Comparison of ENCODE assay signal across 25 cellular contexts in genomic region chr3:161217496-161217895, GRCh38. TPM values are rescaled to one million over a fixed set of nuclear protein-coding genes. Genes with fewer than 3 reads are reported as not detected.
A peak's percentile ranks its signal among the peaks of the same experiment; 100 is the strongest.
DNase-seq lines count a peak whose midpoint lies in the region; ATAC-seq, FAIRE-seq and TF ChIP-seq lines count a peak whose summit lies in the region.
"Had no signal": no experiment of that assay in that cellular context is flagged by ENCODE, and none has a peak within 500 bp of the region (broad histone marks: within the 10 kb centered on the region; RNA-seq: fewer than 3 reads in every experiment).

No MANE protein-coding gene starts in this region.

- no peaks in the 10 kb centered on the region for H3K9me3 Mint-ChIP-seq in MCF 10A (ENCODE audit: unreplicated experiment)
- H3K9me3 Mint-ChIP-seq: stimulated activated memory B cell treated with anti-CD40 and anti-IgM and Interleukin-4, amounts not matched to agents 10 μg/mL and 1 μg/mL and 100 μg/mL, for 72 hours had no signal

- no peak overlapping the region for H3K4me2 ChIP-seq in H1 (ENCODE audit: insufficient read depth in 1 of 2, low read depth in 2 of 2, low read length in 2 of 2)
- H3K4me2 ChIP-seq in smooth muscle cell, result no peak overlapping the region

- TF ChIP-seq CTCF in MCF 10A (IDR thresholded peaks at IDR 0.05; ENCODE audit: unreplicated experiment) (no peak), breast epithelium (IDR thresholded peaks at IDR 0.05) (no peak), NB4 (IDR thresholded peaks at IDR 0.05; ENCODE audit: low read depth, low read length) (no peak), H1 (IDR thresholded peaks at IDR 0.05; ENCODE audit: control extremely low read depth in 1 of 3, insufficient read depth in 1 of 3, low read depth in 1 of 3, low read length in 3 of 3) (no peak), smooth muscle cell (IDR thresholded peaks at IDR 0.05; ENCODE audit: borderline replicate concordance, insufficient read depth, poor library complexity, severe bottlenecking) (no peak)

- H3K36me3 Mint-ChIP-seq in MCF 10A (ENCODE audit: insufficient read depth, unreplicated experiment), result peaks cover 13% of the 10 kb centered on the region
- H3K36me3 Mint-ChIP-seq: CD8-positive, alpha-beta T cell; stimulated activated memory B cell treated with anti-CD40 and anti-IgM and Interleukin-4, amounts not matched to agents 10 μg/mL and 1 μg/mL and 100 μg/mL, for 72 hours had no signal

- H2AK5ac ChIP-seq in H1 (ENCODE audit: low read depth, low read length), result no peak overlapping the region

- H2BK5ac ChIP-seq in H1 (ENCODE audit: low read depth, low read length), result no peak overlapping the region

- no peak overlapping the region for H2BK15ac ChIP-seq in H1 (ENCODE audit: low read length)

- H3K27me3 ChIP-seq in breast epithelium (no peaks in the 10 kb centered on the region), H1 (replicated peaks in 1 of 4; ENCODE audit: control insufficient read depth in 3 of 4, extremely low read depth in 1 of 4, insufficient read depth in 3 of 4, low read length in 3 of 4) (peaks cover 0 to 1% (median 0%) of the 10 kb centered on the region in 4 experiments; a peak in 1 of 7 replicates), smooth muscle cell (ENCODE audit: low read depth) (no peaks in the 10 kb centered on the region)
- H3K27me3 ChIP-seq: heart right ventricle, ovary, Peyer's patch, transverse colon had no signal

- H3K9ac ChIP-seq in H1 (replicated peaks in 1 of 4; ENCODE audit: extremely low read depth in 1 of 4, low read depth in 3 of 4, low read length in 3 of 4) (no peak overlapping the region), smooth muscle cell (ENCODE audit: low read depth) (no peak overlapping the region)

- H4K5ac ChIP-seq in H1 (ENCODE audit: insufficient read length, low read depth, low read length), result no peak overlapping the region

- H3K23me2 ChIP-seq in H1 (ENCODE audit: low read depth, low read length), result no peaks in the 10 kb centered on the region; the same call in 1 of the 2 replicates

- no peak for TF ChIP-seq RAD21 in H1 (IDR thresholded peaks at IDR 0.05 in 1 of 2, conservative IDR thresholded peaks at IDR 0.05 in 1 of 2; ENCODE audit: low read depth in 2 of 2, low read length in 2 of 2)

- ATAC-seq in HG03342 (IDR thresholded peaks at IDR 0.05; ENCODE audit: unreplicated experiment), result no peak
- ATAC-seq: CD8-positive, alpha-beta T cell; stimulated activated memory B cell treated with anti-CD40 and anti-IgM and Interleukin-4, amounts not matched to agents 10 μg/mL and 1 μg/mL and 100 μg/mL, for 72 hours had no signal

- no peak overlapping the region for H2BK20ac ChIP-seq in H1 (ENCODE audit: low read length)

- no peak overlapping the region for H3K14ac ChIP-seq in H1 (ENCODE audit: insufficient read length)

- H3K79me1 ChIP-seq in H1 (ENCODE audit: low read depth, low read length), result no peaks in the 10 kb centered on the region

- H4K91ac ChIP-seq in H1 (replicated peaks; ENCODE audit: insufficient read length, low read length), result no peak overlapping the region

- CTCF ChIA-PET in MCF 10A (lab: Yijun Ruan, JAX), result no interaction called here
- CTCF ChIA-PET in H1 (lab: Charles Lee; ENCODE audit: partially characterized antibody), result interaction anchor here (1.2 to 1.4 kb wide), 2 partner anchors 57 to 103 kb away, joined by 3 to 5 read pairs; no protein-coding TSS in a partner anchor

- H3K27ac Mint-ChIP-seq in MCF 10A (ENCODE audit: low read depth, unreplicated experiment), result no peak overlapping the region
- H3K27ac Mint-ChIP-seq: CD8-positive, alpha-beta T cell; stimulated activated memory B cell treated with anti-CD40 and anti-IgM and Interleukin-4, amounts not matched to agents 10 μg/mL and 1 μg/mL and 100 μg/mL, for 72 hours had no signal

- H3K27ac ChIP-seq in breast epithelium (no peak overlapping the region), H1 (ENCODE audit: low read depth, low read length) (no peak overlapping the region), smooth muscle cell (ENCODE audit: low read depth) (no peak overlapping the region)
- H3K27ac ChIP-seq: coronary artery, epithelial cell of prostate, ovary, Peyer's patch, skin epidermis, transverse colon had no signal

- no peak overlapping the region for H3K56ac ChIP-seq in H1 (replicated peaks; ENCODE audit: insufficient read length, low read depth, low read length)

- TF ChIP-seq EP300 in H1 (IDR thresholded peaks at IDR 0.05; ENCODE audit: borderline replicate concordance in 1 of 2, low read depth in 2 of 2, low read length in 2 of 2), result no peak

- WGBS in H1 (ENCODE audit: extremely low coverage in 1 of 2, insufficient coverage in 1 of 2, insufficient read length in 1 of 2, insufficient replicate concordance in 2 of 2, low coverage in 1 of 2, low lambda C conversion rate in 2 of 2, missing lambda C conversion rate in 1 of 2), 2 experiments, result 93% methylated on average over 5 of the region's 5 CpGs; no CpG with 5 or more reads in 1 of the 2 experiments
- 64% methylated on average over 5 of the region's 5 CpGs for WGBS in smooth muscle cell (ENCODE audit: low lambda C conversion rate)

- intact Hi-C loops in MCF 10A (cut with micrococcal nuclease) (no loop called here), breast epithelium (cut with DNase I; ENCODE audit: low total_unique reads) (no loop called here)

- POLR2A ChIA-PET in MCF 10A (lab: Yijun Ruan, JAX), result no interaction called here
- POLR2A ChIA-PET in H1 (lab: Charles Lee; ENCODE audit: partially characterized antibody), result interaction anchor here (1.0 kb wide), 1 partner anchor 9 kb away, joined by 3 read pairs; no protein-coding TSS in a partner anchor

- no peak overlapping the region for H4K8ac ChIP-seq in H1 (ENCODE audit: extremely low read depth, insufficient read depth, low read length)

- H3K79me2 ChIP-seq in H1 (ENCODE audit: control insufficient read depth in 1 of 2, insufficient read depth in 2 of 2, low read length in 2 of 2) (peaks cover 5 to 10% of the 10 kb centered on the region in 2 experiments), smooth muscle cell (ENCODE audit: low read depth) (peaks cover 14% of the 10 kb centered on the region)

- H4K20me1 ChIP-seq in H1 (replicated peaks in 1 of 2; ENCODE audit: control insufficient read depth in 1 of 2, insufficient read depth in 2 of 2, low read length in 2 of 2) (no peaks in the 10 kb centered on the region), smooth muscle cell (ENCODE audit: low read depth) (peaks cover 5% of the 10 kb centered on the region)

- H3K4me1 ChIP-seq in breast epithelium (no peaks in the 10 kb centered on the region), H1 (replicated peaks in 1 of 4; ENCODE audit: control insufficient read depth in 3 of 4, insufficient read depth in 4 of 4, low read length in 3 of 4) (peaks cover 0 to 3% (median 0%) of the 10 kb centered on the region in 4 experiments; a peak in 2 of 7 replicates), smooth muscle cell (ENCODE audit: low read depth) (peaks cover 8% of the 10 kb centered on the region)

- BruUV-seq in MCF 10A (replicated peaks; lab: Mats Ljungman, UMichigan), result no TSS peak

- no peak overlapping the region for H3K18ac ChIP-seq in H1 (ENCODE audit: extremely low read depth, low read length)

- no peak for FAIRE-seq in H1 (lab: Jason Lieb, UNC)
- FAIRE-seq: A204.1 had no signal

- H3K4ac ChIP-seq in H1 (replicated peaks; ENCODE audit: insufficient read length, low read depth, low read length), result no peak overlapping the region

- H3K4me3 ChIP-seq in breast epithelium (no peak overlapping the region), NB4 (ENCODE audit: low read depth, low read length) (no peak overlapping the region), H1 (ENCODE audit: extremely low read depth in 1 of 4, insufficient read depth in 2 of 4, low read depth in 3 of 4, low read length in 4 of 4) (no peak overlapping the region), smooth muscle cell (no peak overlapping the region)
- H3K4me3 ChIP-seq: coronary artery, heart right ventricle, ovary, Peyer's patch, skin epidermis, transverse colon had no signal

- peaks cover 6% of the 10 kb centered on the region for H3K4me1 Mint-ChIP-seq in MCF 10A (ENCODE audit: insufficient read depth, unreplicated experiment)

- DNase-seq in MCF 10A (ENCODE audit: unreplicated experiment) (peak; percentile 45), breast epithelium (ENCODE audit: low spot score in 2 of 2) (no peak), NB4 (ENCODE audit: low read depth) (peak; percentile 66), H1 (ENCODE audit: low read depth in 1 of 2, low spot score in 2 of 2) (no peak), smooth muscle cell (lab: John Stamatoyannopoulos, UW; ENCODE audit: unreplicated experiment) (no peak), HuH-7.5 (ENCODE audit: low spot score) (no peak), NCI-H2081 (lab: John Stamatoyannopoulos, UW) (no peak)
- DNase-seq: activated effector memory CD4-positive, alpha-beta T cell treated with anti-CD3 and anti-CD28 coated beads, Interleukin-2, amount 50 U/mL, for 16 hours; anterior cingulate cortex; CD8-positive, alpha-beta T cell; kidney glomerular epithelial cell; MM.1S; NCI-H2107; NCI-H69; ovary; SW 1271; transverse colon had no signal

- H3K36me3 ChIP-seq in breast epithelium (no peaks in the 10 kb centered on the region), H1 (ENCODE audit: control insufficient read depth in 2 of 4, insufficient read depth in 4 of 4, low read length in 3 of 4) (no peaks in the 10 kb centered on the region), smooth muscle cell (ENCODE audit: low read depth) (no peaks in the 10 kb centered on the region)
- H3K36me3 ChIP-seq: heart right ventricle, ovary, Peyer's patch, transverse colon had no signal

- TF ChIP-seq POLR2A in breast epithelium (IDR thresholded peaks at IDR 0.05) (no peak), NB4 (IDR thresholded peaks at IDR 0.05; ENCODE audit: extremely low read depth, insufficient read length) (no peak), H1 (IDR thresholded peaks at IDR 0.05; ENCODE audit: control extremely low read depth in 1 of 2, low read depth in 2 of 2, low read length in 2 of 2) (no peak)

- H2BK12ac ChIP-seq in H1 (ENCODE audit: low read depth, low read length), result no peak overlapping the region

- H3F3A ChIP-seq in smooth muscle cell (ENCODE audit: low read depth), result no peaks in the 10 kb centered on the region

- no peak overlapping the region for H2BK120ac ChIP-seq in H1 (replicated peaks; ENCODE audit: low read depth, low read length)

- no peaks in the 10 kb centered on the region for H3K27me3 Mint-ChIP-seq in MCF 10A (ENCODE audit: insufficient read depth, unreplicated experiment)

- H3K9me3 ChIP-seq in breast epithelium (no peaks in the 10 kb centered on the region), H1 (ENCODE audit: insufficient read depth in 2 of 2, low read depth in 1 of 2, low read length in 1 of 2) (no peaks in the 10 kb centered on the region), smooth muscle cell (replicated peaks; ENCODE audit: low read depth) (no peaks in the 10 kb centered on the region)
- H3K9me3 ChIP-seq: heart right ventricle, ovary, Peyer's patch, transverse colon had no signal

- H2AFZ ChIP-seq in H1 (ENCODE audit: low read length), result peak overlapping the region; percentile 71; the same call in 1 of the 2 replicates
- peak overlapping the region; percentile 5 for H2AFZ ChIP-seq in smooth muscle cell (ENCODE audit: low read depth)

- no peak overlapping the region for H3K4me3 Mint-ChIP-seq in MCF 10A (ENCODE audit: unreplicated experiment)
- H3K4me3 Mint-ChIP-seq: CD8-positive, alpha-beta T cell; stimulated activated memory B cell treated with anti-CD40 and anti-IgM and Interleukin-4, amounts not matched to agents 10 μg/mL and 1 μg/mL and 100 μg/mL, for 72 hours had no signal

- no peak overlapping the region for H3K23ac ChIP-seq in H1 (ENCODE audit: insufficient read length)

RNA-seq across cellular contexts. Expression of gene NMD3, which starts 3.6 kb away (rescaled TPM):
- 84.6 and 89.6 TPM in 2 replicates for total RNA-seq in MCF 10A (2022)
- 10 to 100 TPM; 53.3 to 69.7 (median 56.0) TPM for total RNA-seq in breast epithelium
- 64.2 and 67.7 TPM in 2 replicates for total RNA-seq in H1 (2021; fragmentation: NEBNext Ultra II Directional; extraction: Animal tissue kit (Norgen Biotek cat#: 25700))
- polyA plus RNA-seq in H1 (2011; rRNA removed), result 8.0 and 12.1 TPM in 2 replicates
- polyA plus RNA-seq in H1 (2011; cell fraction: cytosol; rRNA removed), result 24.4 TPM
- polyA plus RNA-seq in H1 (2011; cell fraction: nucleus; rRNA removed), result 17.6 TPM
- 31.4 to 50.1 TPM (median 38.1 TPM) in 4 replicates for polyA plus RNA-seq in H1 (2012, experiment 1 of 2)
- polyA plus RNA-seq in H1 (2012, experiment 2 of 2), result 2.4 TPM
- 30.7 TPM for polyA plus RNA-seq in H1 (2013, experiment 1 of 2)
- polyA plus RNA-seq in H1 (2013, experiment 2 of 2), result 29.9 TPM
- 74.3 and 119 TPM in 2 replicates for polyA minus RNA-seq in H1 (2011; rRNA and poly(A)+ RNA removed)
- 34.7 TPM for polyA minus RNA-seq in H1 (2011; cell fraction: cytosol; rRNA and poly(A)+ RNA removed)
- 61.5 TPM for polyA minus RNA-seq in H1 (2011; cell fraction: nucleus; rRNA and poly(A)+ RNA removed)
- total RNA-seq in smooth muscle cell, result 70.1 and 84.7 TPM in 2 replicates
- 32.8 and 40.2 TPM in 2 replicates for polyA plus RNA-seq in smooth muscle cell

Comparison
In these comparisons a context has a peak if more than half of its experiments do, and no peak if none do; other contexts are left out.
1. DNase-seq: peak in MCF 10A (single experiment) and NB4 (single experiment); none in breast epithelium (0 of 2), H1 (0 of 2), smooth muscle cell (single experiment), HuH-7.5 (single experiment) and NCI-H2081 (0 of 2).